Comparison of ENCODE assay signal across 1 cellular context in the genomic region with DNA sequence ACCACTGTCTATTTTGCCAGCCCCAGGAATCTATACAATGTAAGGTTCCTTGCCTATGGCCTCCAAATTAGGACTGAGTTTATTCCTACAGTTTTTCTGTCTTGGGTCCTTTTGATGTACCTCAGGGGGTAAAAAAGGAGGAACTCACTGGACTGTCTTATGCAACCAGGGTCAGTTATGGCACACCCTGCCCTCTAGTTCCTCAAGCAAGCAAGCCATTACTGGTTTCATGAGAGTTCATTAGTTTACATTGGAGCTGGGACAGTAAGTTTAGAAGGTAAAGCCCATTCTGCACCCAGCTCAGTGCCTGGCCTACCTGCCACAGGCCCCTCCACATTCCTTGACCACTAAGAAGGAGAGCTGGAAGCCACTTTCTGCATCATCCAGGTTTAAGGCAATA.
TF ChIP-seq lines count a peak whose summit lies in the region.

No MANE protein-coding gene starts in this region.

TF ChIP-seq in IMR-90, 13 proteins besides CTCF, POLR2A, EP300 and RAD21:
- TF ChIP-seq RCOR1 (IDR thresholded peaks at IDR 0.05; ENCODE audit: insufficient replicate concordance, low read length) (no peak), CHD1 (IDR thresholded peaks at IDR 0.05; ENCODE audit: low read depth, low read length) (no peak), SMC3 (IDR thresholded peaks at IDR 0.05; ENCODE audit: low read depth, low read length) (no peak), MAFK (IDR thresholded peaks at IDR 0.05; ENCODE audit: low read depth, low read length) (no peak), FOS (IDR thresholded peaks at IDR 0.05; ENCODE audit: low read depth, low read length) (no peak)
- TF ChIP-seq, protein P1, sequence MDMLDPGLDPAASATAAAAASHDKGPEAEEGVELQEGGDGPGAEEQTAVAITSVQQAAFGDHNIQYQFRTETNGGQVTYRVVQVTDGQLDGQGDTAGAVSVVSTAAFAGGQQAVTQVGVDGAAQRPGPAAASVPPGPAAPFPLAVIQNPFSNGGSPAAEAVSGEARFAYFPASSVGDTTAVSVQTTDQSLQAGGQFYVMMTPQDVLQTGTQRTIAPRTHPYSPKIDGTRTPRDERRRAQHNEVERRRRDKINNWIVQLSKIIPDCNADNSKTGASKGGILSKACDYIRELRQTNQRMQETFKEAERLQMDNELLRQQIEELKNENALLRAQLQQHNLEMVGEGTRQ (IDR thresholded peaks at IDR 0.05; ENCODE audit: low read depth, low read length): no peak
TF ChIP-seq in IMR-90: peak in this region for 0.
